Comparison of ENCODE assay signal across 1 cellular context in genomic region chr3:53238051-53238850, GRCh38.
TF ChIP-seq lines count a peak whose summit lies in the region.

No MANE protein-coding gene starts in this region.

TF ChIP-seq in WTC11, 78 proteins besides CTCF, POLR2A, EP300 and RAD21 (continued from another document):
- no peak for TF ChIP-seq E2F1 (CRISPR knock-in tag; IDR thresholded peaks at IDR 0.05)
- TF ChIP-seq FOXP1 (CRISPR knock-in tag; IDR thresholded peaks at IDR 0.05; ENCODE audit: borderline replicate concordance): no peak
- TF ChIP-seq, protein P1, sequence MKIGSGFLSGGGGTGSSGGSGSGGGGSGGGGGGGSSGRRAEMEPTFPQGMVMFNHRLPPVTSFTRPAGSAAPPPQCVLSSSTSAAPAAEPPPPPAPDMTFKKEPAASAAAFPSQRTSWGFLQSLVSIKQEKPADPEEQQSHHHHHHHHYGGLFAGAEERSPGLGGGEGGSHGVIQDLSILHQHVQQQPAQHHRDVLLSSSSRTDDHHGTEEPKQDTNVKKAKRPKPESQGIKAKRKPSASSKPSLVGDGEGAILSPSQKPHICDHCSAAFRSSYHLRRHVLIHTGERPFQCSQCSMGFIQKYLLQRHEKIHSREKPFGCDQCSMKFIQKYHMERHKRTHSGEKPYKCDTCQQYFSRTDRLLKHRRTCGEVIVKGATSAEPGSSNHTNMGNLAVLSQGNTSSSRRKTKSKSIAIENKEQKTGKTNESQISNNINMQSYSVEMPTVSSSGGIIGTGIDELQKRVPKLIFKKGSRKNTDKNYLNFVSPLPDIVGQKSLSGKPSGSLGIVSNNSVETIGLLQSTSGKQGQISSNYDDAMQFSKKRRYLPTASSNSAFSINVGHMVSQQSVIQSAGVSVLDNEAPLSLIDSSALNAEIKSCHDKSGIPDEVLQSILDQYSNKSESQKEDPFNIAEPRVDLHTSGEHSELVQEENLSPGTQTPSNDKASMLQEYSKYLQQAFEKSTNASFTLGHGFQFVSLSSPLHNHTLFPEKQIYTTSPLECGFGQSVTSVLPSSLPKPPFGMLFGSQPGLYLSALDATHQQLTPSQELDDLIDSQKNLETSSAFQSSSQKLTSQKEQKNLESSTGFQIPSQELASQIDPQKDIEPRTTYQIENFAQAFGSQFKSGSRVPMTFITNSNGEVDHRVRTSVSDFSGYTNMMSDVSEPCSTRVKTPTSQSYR (CRISPR knock-in tag; IDR thresholded peaks at IDR 0.05): no peak
- TF ChIP-seq NR3C1 (CRISPR knock-in tag; conservative IDR thresholded peaks at IDR 0.05; ENCODE audit: low read depth): no peak
- TF ChIP-seq JAZF1 (CRISPR knock-in tag; IDR thresholded peaks at IDR 0.05): no peak
- no peak for TF ChIP-seq ZNF219 (CRISPR knock-in tag; IDR thresholded peaks at IDR 0.05; ENCODE audit: borderline replicate concordance)
